ENCODE assay signal across 7 cellular contexts in the genomic region with DNA sequence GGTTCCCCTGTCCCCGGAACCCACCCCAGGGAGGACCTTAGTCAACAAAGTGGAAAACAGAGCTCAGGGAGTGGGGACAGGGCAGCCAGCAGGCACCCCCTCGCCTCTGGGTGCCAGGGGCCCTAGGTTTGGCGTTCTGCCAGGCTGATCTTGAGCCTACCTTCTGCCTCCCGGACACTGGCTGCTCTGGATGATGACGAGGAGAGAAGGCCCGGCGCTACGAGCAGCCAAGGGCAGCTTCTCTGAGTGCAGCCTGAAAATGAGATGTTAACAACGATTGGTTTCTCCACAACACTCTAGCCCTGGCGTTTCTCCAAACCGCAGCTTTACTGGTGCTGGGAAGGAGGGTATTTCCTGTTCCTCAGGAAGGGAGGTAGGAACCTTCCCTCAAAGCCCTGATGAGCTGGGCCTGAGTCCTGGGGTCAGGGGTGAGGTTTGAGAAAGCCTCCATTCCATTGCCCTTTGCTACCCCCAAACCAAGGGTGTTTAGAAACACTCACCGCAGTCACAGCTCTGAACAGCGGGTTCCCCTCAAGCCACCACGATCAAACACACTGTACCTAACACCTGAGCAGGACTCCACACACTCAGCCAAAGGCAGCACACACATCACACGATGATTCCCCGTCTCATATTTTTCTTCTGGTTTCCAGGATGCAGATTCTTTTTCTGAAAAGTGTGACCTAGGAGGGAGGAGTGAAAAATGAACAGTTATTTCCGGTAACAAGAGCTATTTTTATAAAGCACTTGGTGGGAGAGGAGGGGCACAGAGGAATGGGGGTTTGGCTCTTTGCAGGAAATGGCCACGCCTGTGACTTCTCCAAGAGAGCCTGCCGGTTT. TPM values are rescaled to one million over a fixed set of nuclear protein-coding genes. Genes with fewer than 3 reads are reported as not detected.
DNase-seq lines count a peak whose midpoint lies in the region; ATAC-seq and TF ChIP-seq lines count a peak whose summit lies in the region.

A gene (minus strand): TSS at position 709 of the 840 bp plus-strand sequence. CDS start 1,054 bp downstream, outside the sequence.

- peaks cover 46% of the 10 kb centered on the region for H3K4me1 Mint-ChIP-seq in activated naive CD4-positive, alpha-beta T cell treated with anti-CD3 and anti-CD28 coated beads for 36 hours (ENCODE audit: low read depth)

- H3K36me3 Mint-ChIP-seq in activated naive CD4-positive, alpha-beta T cell treated with anti-CD3 and anti-CD28 coated beads for 36 hours (ENCODE audit: low read depth) = peaks cover 36% of the 10 kb centered on the region

- no peak within 1 kb of the TSS for H2AK5ac ChIP-seq in mesendoderm (ENCODE audit: low read length)

- CTCF ChIA-PET in activated naive CD4-positive, alpha-beta T cell treated with anti-CD3 and anti-CD28 coated beads for 36 hours (lab: Charles Lee) = interaction anchor here (0.6 to 3.5 kb wide), 16 partner anchors 9 to 80 kb away, joined by 3 to 37 read pairs (median 6); a partner anchor contains a TSS

- peak; percentile 68 for DNase-seq in GM13976 (ENCODE audit: low spot score)
- DNase-seq in HS-5 (ENCODE audit: low read depth) = peak; percentile 95
- DNase-seq in RWPE2 (ENCODE audit: low spot score) = peak; percentile 97
- DNase-seq in activated naive CD4-positive, alpha-beta T cell treated with anti-CD3 and anti-CD28 coated beads for 36 hours = peak; percentile 90
- DNase-seq in globus pallidus (ENCODE audit: low spot score) = peak; percentile 51
- peak; percentile 89 for DNase-seq in prostate gland (ENCODE audit: low spot score)
- DNase-seq in mesendoderm = no peak

- H3K9ac ChIP-seq in mesendoderm (ENCODE audit: low read length) = no peak within 1 kb of the TSS

- no peaks in the 10 kb centered on the region for H3K27me3 Mint-ChIP-seq in activated naive CD4-positive, alpha-beta T cell treated with anti-CD3 and anti-CD28 coated beads for 36 hours (ENCODE audit: low read depth)

- intact Hi-C loops in activated naive CD4-positive, alpha-beta T cell treated with anti-CD3 and anti-CD28 coated beads for 36 hours (cut with micrococcal nuclease) = loop anchor here (1.0 kb wide), 5 partner anchors 23 to 68 kb away; a partner anchor contains a TSS
- intact Hi-C loops in prostate gland (cut with DNase I) = no loop called here

- H3K23ac ChIP-seq in mesendoderm (ENCODE audit: low read length) = no peak within 1 kb of the TSS

- no peak within 1 kb of the TSS for H3K4ac ChIP-seq in mesendoderm (ENCODE audit: low read depth, low read length)

- H4K8ac ChIP-seq in mesendoderm (ENCODE audit: low read depth, low read length) = no peak within 1 kb of the TSS

- H4K5ac ChIP-seq in mesendoderm (ENCODE audit: low read length) = no peak within 1 kb of the TSS

- no peaks in the 10 kb centered on the region for H3K79me1 ChIP-seq in mesendoderm (ENCODE audit: low read length)

- peak within 1 kb of the TSS; percentile 100 for H3K27ac Mint-ChIP-seq in activated naive CD4-positive, alpha-beta T cell treated with anti-CD3 and anti-CD28 coated beads for 36 hours

- peak; percentile 27 for TF ChIP-seq POLR2A in prostate gland (IDR thresholded peaks at IDR 0.05)

- H3K18ac ChIP-seq in mesendoderm (ENCODE audit: low read length) = no peak within 1 kb of the TSS

- no peak within 1 kb of the TSS for H3K4me2 ChIP-seq in mesendoderm (ENCODE audit: low read length)

- H3K79me2 ChIP-seq in mesendoderm (ENCODE audit: control insufficient read depth, insufficient read depth, low read length) = no peaks in the 10 kb centered on the region

- peaks cover 15% of the 10 kb centered on the region for H3K36me3 ChIP-seq in RWPE2 (ENCODE audit: low read depth)
- H3K36me3 ChIP-seq in prostate gland = no peaks in the 10 kb centered on the region
- H3K36me3 ChIP-seq in mesendoderm (ENCODE audit: control insufficient read depth, insufficient read depth, low read length) = no peaks in the 10 kb centered on the region

- peak within 1 kb of the TSS; percentile 100 for H3K4me3 Mint-ChIP-seq in activated naive CD4-positive, alpha-beta T cell treated with anti-CD3 and anti-CD28 coated beads for 36 hours

- no peak within 1 kb of the TSS for H2BK5ac ChIP-seq in mesendoderm (ENCODE audit: low read length)

- H3K56ac ChIP-seq in mesendoderm (ENCODE audit: low read length) = no peak within 1 kb of the TSS

- H3K4me1 ChIP-seq in RWPE2 (ENCODE audit: insufficient read depth, poor library complexity, severe bottlenecking) (peaks cover 23% of the 10 kb centered on the region), prostate gland (replicated peaks) (no peaks in the 10 kb centered on the region), mesendoderm (ENCODE audit: control insufficient read depth, low read depth, low read length) (no peaks in the 10 kb centered on the region)

- H3K27ac ChIP-seq in RWPE2 (ENCODE audit: poor library complexity, severe bottlenecking) = peak within 1 kb of the TSS; percentile 93
- H3K27ac ChIP-seq in prostate gland = peak within 1 kb of the TSS; percentile 81 to 84
- H3K27ac ChIP-seq in mesendoderm (ENCODE audit: low read depth, low read length) = no peak within 1 kb of the TSS

- H2BK120ac ChIP-seq in mesendoderm (ENCODE audit: low read depth, low read length) = no peak within 1 kb of the TSS

- H3K27me3 ChIP-seq in RWPE2 (ENCODE audit: insufficient read depth, poor library complexity, severe bottlenecking) (no peaks in the 10 kb centered on the region), prostate gland (replicated peaks; ENCODE audit: insufficient read depth) (no peaks in the 10 kb centered on the region), mesendoderm (ENCODE audit: insufficient read depth, low read length, poor library complexity) (no peaks in the 10 kb centered on the region)

- peak within 1 kb of the TSS; percentile 28 for H3K4me3 ChIP-seq in RWPE2 (ENCODE audit: severe bottlenecking)
- peak within 1 kb of the TSS; percentile 19 to 31 for H3K4me3 ChIP-seq in prostate gland
- H3K4me3 ChIP-seq in mesendoderm (ENCODE audit: low read length) = no peak within 1 kb of the TSS

- WGBS in prostate gland = 7% methylated on average over 19 of the region's 19 CpGs
- WGBS in mesendoderm (ENCODE audit: extremely low coverage, insufficient coverage, low lambda C conversion rate) = no CpG with 5 or more reads among the region's 19 CpGs

- in situ Hi-C loops in GM13976 (cut with MboI; ENCODE audit: low sequenced_read_pairs, unreplicated experiment) = no loop called here

- TF ChIP-seq CTCF in GM13976 (IDR thresholded peaks at IDR 0.05; ENCODE audit: borderline replicate concordance, control extremely low read depth, extremely low read depth, insufficient read depth, missing control alignments) = no peak
- TF ChIP-seq CTCF in RWPE2 (IDR thresholded peaks at IDR 0.05; ENCODE audit: poor library complexity, severe bottlenecking) = peak; percentile 33
- no peak for TF ChIP-seq CTCF in prostate gland (IDR thresholded peaks at IDR 0.05)

- H2BK15ac ChIP-seq in mesendoderm (replicated peaks; ENCODE audit: low read depth) = no peak within 1 kb of the TSS

- H3K9me3 Mint-ChIP-seq in activated naive CD4-positive, alpha-beta T cell treated with anti-CD3 and anti-CD28 coated beads for 36 hours = no peaks in the 10 kb centered on the region

- H3K9me3 ChIP-seq in RWPE2 (ENCODE audit: severe bottlenecking) (no peaks in the 10 kb centered on the region), prostate gland (no peaks in the 10 kb centered on the region)

- ATAC-seq in RWPE2 (ENCODE audit: low read depth) = peak; percentile 86

RNA-seq across cellular contexts. Expression of the gene that starts here (rescaled TPM):
- total RNA-seq in activated naive CD4-positive, alpha-beta T cell treated with anti-CD3 and anti-CD28 coated beads for 36 hours = 100 to 1,000 TPM; 136 to 140 TPM
- total RNA-seq in prostate gland = 10 to 100 TPM; 33.8 to 59.1 TPM
- polyA plus RNA-seq in mesendoderm (2013, experiment 1 of 2) = 0.34 TPM
- polyA plus RNA-seq in mesendoderm (2013, experiment 2 of 2) = 0.28 TPM
